8 cellular contexts compared by ENCODE assay signal in genomic region chr1:75614455-75615379, GRCh38. TPM values are rescaled to one million over a fixed set of nuclear protein-coding genes. Genes with fewer than 3 reads are reported as not detected.
DNase-seq lines count a peak whose midpoint lies in the region; ATAC-seq, FAIRE-seq and TF ChIP-seq lines count a peak whose summit lies in the region.

No MANE protein-coding gene starts in this region.

- no peak overlapping the region for H3K4me3 ChIP-seq in PC-9
- H3K4me3 ChIP-seq in keratinocyte (ENCODE audit: control insufficient read depth in 2 of 3, extremely low read depth in 1 of 3, insufficient read depth in 2 of 3, low read depth in 1 of 3, low read length in 3 of 3) = peak overlapping the region in 1 of 3 experiments; percentile 11

- H3K9me3 Mint-ChIP-seq in MCF 10A (ENCODE audit: unreplicated experiment) = no peaks in the 10 kb centered on the region

- no peak overlapping the region for H3K27ac Mint-ChIP-seq in MCF 10A (ENCODE audit: low read depth, unreplicated experiment)

- POLR2A ChIA-PET in PC-9 (lab: Charles Lee; ENCODE audit: unreplicated experiment) = no interaction called here
- POLR2A ChIA-PET in MCF 10A (lab: Yijun Ruan, JAX) = interaction anchor here (1.0 kb wide), 2 partner anchors 37 to 72 kb away, joined by 3 to 4 read pairs; no protein-coding TSS in a partner anchor

- H3F3A ChIP-seq in PC-9 (ENCODE audit: insufficient read depth, low read depth) = no peaks in the 10 kb centered on the region

- no peaks in the 10 kb centered on the region for H3K36me3 Mint-ChIP-seq in MCF 10A (ENCODE audit: insufficient read depth, unreplicated experiment)

- intact Hi-C loops in PC-9 (cut with micrococcal nuclease; ENCODE audit: unreplicated experiment) = no loop called here
- intact Hi-C loops in MCF 10A (cut with micrococcal nuclease) = no loop called here

- no peak overlapping the region for H3K9ac ChIP-seq in keratinocyte (ENCODE audit: control insufficient read depth, extremely low read depth, insufficient read depth, low read length)

- H3K27me3 Mint-ChIP-seq in MCF 10A (ENCODE audit: insufficient read depth, unreplicated experiment) = peaks cover 54% of the 10 kb centered on the region

- H3K4me1 ChIP-seq in PC-9 (replicated peaks; ENCODE audit: insufficient read depth) = peaks cover 3% of the 10 kb centered on the region; the same call in 1 of the 2 replicates
- H3K4me1 ChIP-seq in keratinocyte (ENCODE audit: control insufficient read depth, extremely low read depth, insufficient read depth, low read length) = no peaks in the 10 kb centered on the region

- no peaks in the 10 kb centered on the region for H3K9me1 ChIP-seq in keratinocyte (ENCODE audit: control insufficient read depth, extremely low read depth, insufficient read depth, low read length)

- H3K9me2 ChIP-seq in PC-9 (ENCODE audit: insufficient read depth) = no peaks in the 10 kb centered on the region

- H3K4me1 Mint-ChIP-seq in MCF 10A (ENCODE audit: insufficient read depth, unreplicated experiment) = peaks cover 6% of the 10 kb centered on the region

- H3K4me2 ChIP-seq in PC-9 = peak overlapping the region; percentile 78
- H3K4me2 ChIP-seq in keratinocyte (ENCODE audit: control insufficient read depth, extremely low read depth, insufficient read depth, low read depth, low read length) = peak overlapping the region; percentile 62

- H4K20me1 ChIP-seq in PC-9 (ENCODE audit: insufficient read depth) (no peaks in the 10 kb centered on the region), keratinocyte (ENCODE audit: control insufficient read depth, extremely low read depth, insufficient read depth, low read length) (no peaks in the 10 kb centered on the region)

- no peak for FAIRE-seq in keratinocyte (lab: Jason Lieb, UNC)

- BruUV-seq in PC-9 (replicated peaks; lab: Mats Ljungman, UMichigan) (no TSS peak), MCF 10A (replicated peaks; lab: Mats Ljungman, UMichigan) (no TSS peak)

- H2AFZ ChIP-seq in PC-9 = peak overlapping the region; percentile 81; the same call in 1 of the 2 replicates
- no peak overlapping the region for H2AFZ ChIP-seq in keratinocyte (ENCODE audit: control insufficient read depth, low read length)

- 0 out of 2 replicates have a peak, but pooled peaks cover 10% of the 10 kb centered on the region for H3K27me3 ChIP-seq in PC-9 (ENCODE audit: insufficient read depth, low read depth)
- H3K27me3 ChIP-seq in keratinocyte (ENCODE audit: control insufficient read depth, extremely low read depth, insufficient read depth, low read length) = peaks cover 37% of the 10 kb centered on the region

- CTCF ChIA-PET in PC-9 (lab: Charles Lee) = interaction anchor here (0.7 kb wide), 1 partner anchor 110 kb away, joined by 3 read pairs; no protein-coding TSS in a partner anchor
- CTCF ChIA-PET in MCF 10A (lab: Yijun Ruan, JAX) = interaction anchor here (0.6 to 1.3 kb wide), 4 partner anchors 17 to 364 kb away, joined by 3 to 6 read pairs (median 4); no protein-coding TSS in a partner anchor

- TF ChIP-seq CTCF in PC-9 (conservative IDR thresholded peaks at IDR 0.05) (no peak), MCF 10A (IDR thresholded peaks at IDR 0.05; ENCODE audit: unreplicated experiment) (no peak), keratinocyte (optimal IDR thresholded peaks at IDR 0.05 in 1 of 3, IDR thresholded peaks at IDR 0.05 in 1 of 3, conservative IDR thresholded peaks at IDR 0.05 in 1 of 3; ENCODE audit: extremely low read depth in 1 of 3, insufficient read depth in 2 of 3, low read length in 3 of 3) (peak; percentile 19 to 52 (median 28))

- H3K36me3 ChIP-seq in PC-9 (ENCODE audit: low read depth) (no peaks in the 10 kb centered on the region), keratinocyte (ENCODE audit: control insufficient read depth in 2 of 2, extremely low read depth in 1 of 2, insufficient read depth in 2 of 2, low read length in 2 of 2) (no peaks in the 10 kb centered on the region)

- peak; percentile 88 for DNase-seq in D341Med (ENCODE audit: low spot score)
- no peak for DNase-seq in PC-9
- DNase-seq in MCF 10A (ENCODE audit: unreplicated experiment) = no peak
- DNase-seq in keratinocyte (ENCODE audit: low read depth, low spot score) = no peak
- DNase-seq in stimulated activated CD4-positive, alpha-beta T cell treated with anti-CD3 and anti-CD28 coated beads, Interleukin-15, amount 100 ng/mL, for 24 hours = peak; percentile 69
- DNase-seq in middle frontal gyrus (ENCODE audit: extremely low spot score, low spot score) = no peak

- H3K79me2 ChIP-seq in PC-9 (ENCODE audit: low read depth) (no peaks in the 10 kb centered on the region), keratinocyte (ENCODE audit: control insufficient read depth, insufficient read depth, low read length) (no peaks in the 10 kb centered on the region)

- dilution Hi-C loops in keratinocyte (cut with MboI; ENCODE audit: extremely low pct_ligation_motif_present, low sequenced_read_pairs) = no loop called here

- H3K9me3 ChIP-seq in PC-9 (ENCODE audit: insufficient read depth, low read depth) = no peaks in the 10 kb centered on the region
- H3K9me3 ChIP-seq in keratinocyte (ENCODE audit: control insufficient read depth, low read depth, low read length) = no peaks in the 10 kb centered on the region

- H3K4me3 Mint-ChIP-seq in MCF 10A (ENCODE audit: unreplicated experiment) = peak overlapping the region; percentile 64

- ATAC-seq in GM19395 (IDR thresholded peaks at IDR 0.05; ENCODE audit: unreplicated experiment) (peak; percentile 90), HG03432 (IDR thresholded peaks at IDR 0.05; ENCODE audit: unreplicated experiment) (peak; percentile 93)

- H3K27ac ChIP-seq in PC-9 = no peak overlapping the region
- no peak overlapping the region for H3K27ac ChIP-seq in keratinocyte (ENCODE audit: control insufficient read depth, insufficient read depth, low read length)

RNA-seq across cellular contexts. Expression of gene SLC44A5, which starts 3.8 kb away (rescaled TPM):
- total RNA-seq in PC-9 (2021) (0.09 TPM in 1 of 2 replicates, not detected in the other), MCF 10A (2022) (11.6 and 14.3 TPM in 2 replicates)
- 0.31 to 0.72 TPM (median 0.49 TPM) in 3 replicates for polyA plus RNA-seq in keratinocyte
- 0.79 TPM for polyA plus RNA-seq in keratinocyte (2011; ENCODE audit: low read depth)
- 0.14 and 0.34 TPM in 2 replicates for polyA plus RNA-seq in keratinocyte (2011; cell fraction: cytosol; rRNA removed)
- polyA plus RNA-seq in keratinocyte (2011; cell fraction: nucleus; rRNA removed) = 0.93 and 1.2 TPM in 2 replicates
- 0.16 and 1.9 TPM in 2 replicates for polyA plus RNA-seq in keratinocyte (2012; ENCODE audit: low replicate concordance)
- 0.53 to 0.61 TPM in 2 of 3 replicates, not detected in the other for polyA minus RNA-seq in keratinocyte
- not detected for polyA minus RNA-seq in keratinocyte (2011; cell fraction: cytosol; rRNA and poly(A)+ RNA removed)
- 0.42 and 1.4 TPM in 2 replicates for polyA minus RNA-seq in keratinocyte (2011; cell fraction: nucleus; rRNA and poly(A)+ RNA removed)

Comparison
In these comparisons a context has a peak if more than half of its experiments do, and no peak if none do; other contexts are left out.
1. DNase-seq: peak in D341Med (single experiment) and stimulated activated CD4-positive, alpha-beta T cell treated with anti-CD3 and anti-CD28 coated beads, Interleukin-15, amount 100 ng/mL, for 24 hours (single experiment); none in PC-9 (0 of 2), MCF 10A (single experiment), keratinocyte (single experiment) and middle frontal gyrus (single experiment).
2. CTCF ChIP-seq: peak in keratinocyte (3 of 3); none in PC-9 (single experiment) and MCF 10A (single experiment).
3. RNA of gene SLC44A5, which starts 3.8 kb away (total RNA-seq): 11.6 to 14.3 TPM in MCF 10A; 0.09 TPM in PC-9; every median in the first group is over 10 times any median in the second.